In genomic region chr16:30670072-30670824, GRCh38 we compare ENCODE assay signal across 27 cellular contexts. TPM values are rescaled to one million over a fixed set of nuclear protein-coding genes. Genes with fewer than 3 reads are reported as not detected.
DNase-seq lines count a peak whose midpoint lies in the region; ATAC-seq and TF ChIP-seq lines count a peak whose summit lies in the region.
"Had no signal": no experiment of that assay in that cellular context is flagged by ENCODE, and none has a peak within 500 bp of the region (broad histone marks: within the 10 kb centered on the region; RNA-seq: fewer than 3 reads in every experiment).

No MANE protein-coding gene starts in this region.

- no peak overlapping the region for H3K9ac ChIP-seq in H9 (ENCODE audit: extremely low read depth, insufficient read length, low read length)
- H3K9ac ChIP-seq: KMS-11 had no signal

- peaks cover 45% of the 10 kb centered on the region for H3K36me3 ChIP-seq in A673 (ENCODE audit: insufficient read depth, low read length, poor library complexity, severe bottlenecking)
- H3K36me3 ChIP-seq in brain microvascular endothelial cell (replicated peaks) = peaks cover 56% of the 10 kb centered on the region
- H3K36me3 ChIP-seq in lung (ENCODE audit: control insufficient read depth in 2 of 2, insufficient read depth in 2 of 2, low read length in 2 of 2) = peaks cover 13 to 50% of the 10 kb centered on the region in 2 donors
- H3K36me3 ChIP-seq: uterus had no signal

- H3K27ac ChIP-seq in A673 (ENCODE audit: low read depth, low read length, poor library complexity, severe bottlenecking) = no peak overlapping the region
- H3K27ac ChIP-seq in H9 (ENCODE audit: insufficient read length, low read depth, low read length) = no peak overlapping the region
- H3K27ac ChIP-seq in brain microvascular endothelial cell = no peak overlapping the region
- no peak overlapping the region for H3K27ac ChIP-seq in lung (ENCODE audit: low read depth in 1 of 2, low read length in 1 of 2)
- H3K27ac ChIP-seq: ascending aorta, colonic mucosa, KMS-11, suprapubic skin, uterus had no signal

- H3K4me3 ChIP-seq in A673 (ENCODE audit: low read depth, low read length, poor library complexity, severe bottlenecking) = no peak overlapping the region
- no peak overlapping the region for H3K4me3 ChIP-seq in brain microvascular endothelial cell (ENCODE audit: low read depth, low read length)
- no peak overlapping the region for H3K4me3 ChIP-seq in lung
- H3K4me3 ChIP-seq: ascending aorta, colonic mucosa, spleen, suprapubic skin, uterus had no signal

- no peak overlapping the region for H2BK20ac ChIP-seq in H9 (ENCODE audit: low read depth, low read length, poor library complexity, severe bottlenecking)

- H2BK12ac ChIP-seq in H9 (ENCODE audit: insufficient read length, low read depth, low read length) = no peak overlapping the region

- no peak overlapping the region for H4K5ac ChIP-seq in H9 (ENCODE audit: insufficient read length, low read depth, low read length)

- no peak for TF ChIP-seq CTCF in A673 (conservative IDR thresholded peaks at IDR 0.05; ENCODE audit: low read depth, low read length)
- peak; percentile 17; the same call in 1 of the 3 replicates for TF ChIP-seq CTCF in H9 (conservative IDR thresholded peaks at IDR 0.05)
- peak; percentile 10 for TF ChIP-seq CTCF in brain microvascular endothelial cell (IDR thresholded peaks at IDR 0.05; ENCODE audit: low read depth, low read length, missing control alignments)
- TF ChIP-seq CTCF in lung (IDR thresholded peaks at IDR 0.05; ENCODE audit: control extremely low read depth, extremely low read depth) = no peak

- BruUV-seq in A673 (replicated peaks; lab: Mats Ljungman, UMichigan) = TSS peak; percentile 59

- H3K27me3 ChIP-seq in A673 (replicated peaks; ENCODE audit: insufficient read depth, low read depth, low read length, poor library complexity) (no peaks in the 10 kb centered on the region), H9 (ENCODE audit: insufficient read depth, low read length) (peaks cover 59% of the 10 kb centered on the region), brain microvascular endothelial cell (replicated peaks) (no peaks in the 10 kb centered on the region), lung (ENCODE audit: control insufficient read depth, insufficient read depth) (no peaks in the 10 kb centered on the region)
- H3K27me3 ChIP-seq: ascending aorta, colonic mucosa, spleen, suprapubic skin, uterus had no signal

- no peaks in the 10 kb centered on the region for H3K4me1 ChIP-seq in A673 (ENCODE audit: insufficient read depth, low read length, poor library complexity, severe bottlenecking)
- no peaks in the 10 kb centered on the region for H3K4me1 ChIP-seq in H9 (ENCODE audit: insufficient read depth, low read length)
- no peaks in the 10 kb centered on the region for H3K4me1 ChIP-seq in lung (ENCODE audit: control insufficient read depth in 2 of 2, insufficient read depth in 2 of 2, low read length in 2 of 2)
- H3K4me1 ChIP-seq: ascending aorta, colonic mucosa, suprapubic skin, uterus had no signal

- H3T11ph ChIP-seq in H9 (ENCODE audit: low read length) = no peak overlapping the region

- no peak overlapping the region for H3K18ac ChIP-seq in H9 (ENCODE audit: insufficient read length, low read depth, low read length)

- CTCF ChIA-PET in A673 (lab: Charles Lee) = no interaction called here

- no peak overlapping the region for H3K4me2 ChIP-seq in H9 (ENCODE audit: insufficient read depth, insufficient read length, low read length)
- H3K4me2 ChIP-seq: KMS-11 had no signal

- no peak overlapping the region for H3K56ac ChIP-seq in H9 (ENCODE audit: insufficient read length, low read depth, low read length)

- in situ Hi-C loops in brain microvascular endothelial cell (cut with HindIII; ENCODE audit: low pct_ligation_motif_present, low sequenced_read_pairs) = no loop called here

- DNase-seq in A673 (ENCODE audit: low spot score) = no peak
- no peak for DNase-seq in H9
- no peak for DNase-seq in brain microvascular endothelial cell
- DNase-seq in lung (ENCODE audit: low spot score) = no peak
- DNase-seq in central memory CD4-positive, alpha-beta T cell = no peak
- DNase-seq in occipital lobe (lab: John Stamatoyannopoulos, UW) = no peak
- DNase-seq in stimulated activated CD4-positive, alpha-beta T cell treated with anti-CD3 and anti-CD28 coated beads, Interleukin-12 subunit alpha, Interleukin-12 subunit beta, amount 100 ng/mL, for 4 hours = no peak
- no peak for DNase-seq in NCI-H1436 (lab: John Stamatoyannopoulos, UW)
- DNase-seq: ACHN; activated CD4-positive, alpha-beta T cell treated with anti-CD3 and anti-CD28 coated beads, Interleukin-2, amount 50 U/mL, for 48 hours; activated naive CD4-positive, alpha-beta T cell treated with anti-CD3 and anti-CD28 coated beads, Interleukin-2, amount 50 U/mL, for 16 hours; activated T-cell treated with anti-CD3 and anti-CD28 coated beads, Interleukin-2, amount 50 U/mL, for 1 hour; CD4-positive, CD25-positive, alpha-beta regulatory T cell; colonic mucosa; DMS153; hypothalamus; kidney; mesendoderm; NCI-H1048; NCI-H2029 treated with DMSO at 0.1 percent for 48 hours; NK-92 treated with Interleukin-12 subunit alpha and Interleukin-12 subunit beta, amount 100 ng/mL, for 24 hours; RPMI8226; spleen; uterus had no signal

- H3K79me1 ChIP-seq in H9 (ENCODE audit: insufficient read depth, low read depth, low read length, poor library complexity, severe bottlenecking) = no peaks in the 10 kb centered on the region

- H4K91ac ChIP-seq in H9 (ENCODE audit: insufficient read length, low read depth, low read length) = no peak overlapping the region

- H3K9me3 ChIP-seq in A673 (ENCODE audit: low read depth, low read length, poor library complexity, severe bottlenecking) (no peaks in the 10 kb centered on the region), H9 (ENCODE audit: control insufficient read depth, low read depth, low read length) (no peaks in the 10 kb centered on the region), lung (ENCODE audit: control insufficient read depth in 2 of 2, insufficient read depth in 1 of 2, low read length in 1 of 2) (no peaks in the 10 kb centered on the region)
- H3K9me3 ChIP-seq: ascending aorta, colonic mucosa, spleen, suprapubic skin, uterus had no signal

- H3K79me2 ChIP-seq in H9 (ENCODE audit: insufficient read depth, low read length) = no peaks in the 10 kb centered on the region

- H2BK15ac ChIP-seq in H9 (ENCODE audit: low read depth, low read length) = no peak overlapping the region

- H3K27ac Mint-ChIP-seq in H9 = no peak overlapping the region
- H3K27ac Mint-ChIP-seq: CD4-positive, CD25-positive, alpha-beta regulatory T cell had no signal

- peaks cover 16 to 37% (median 22%) of the 10 kb centered on the region in 3 experiments; a peak in 6 of 7 replicates for H3K36me3 Mint-ChIP-seq in H9 (ENCODE audit: insufficient read depth in 1 of 3, low read depth in 3 of 3)

- POLR2A ChIA-PET in A673 (lab: Charles Lee; ENCODE audit: low non-redundant PET) = interaction anchor here (0.6 kb wide), 1 partner anchor 106 kb away, joined by 3 read pairs; no protein-coding TSS in a partner anchor

- no peak overlapping the region for H3K4me3 Mint-ChIP-seq in H9
- H3K4me3 Mint-ChIP-seq: CD4-positive, CD25-positive, alpha-beta regulatory T cell had no signal

- no peak overlapping the region for H3K14ac ChIP-seq in H9 (ENCODE audit: insufficient read depth, low read length)

- no peak overlapping the region for H2BK5ac ChIP-seq in H9 (ENCODE audit: insufficient read length, low read length)

- H3K4ac ChIP-seq in H9 (ENCODE audit: low read depth, low read length) = no peak overlapping the region

- peak; percentile 27 for ATAC-seq in lung (ENCODE audit: insufficient read depth, low FRiP score)

- peaks cover 0 to 3% of the 10 kb centered on the region in 2 experiments; a peak in 2 of 5 replicates for H3K9me3 Mint-ChIP-seq in H9
- H3K9me3 Mint-ChIP-seq: CD4-positive, CD25-positive, alpha-beta regulatory T cell had no signal

- no peak overlapping the region for H4K8ac ChIP-seq in H9 (replicated peaks; ENCODE audit: insufficient read length, low read depth, low read length)

- no peaks in the 10 kb centered on the region for H3K4me1 Mint-ChIP-seq in H9

- H3K27me3 Mint-ChIP-seq in H9 (ENCODE audit: low read depth) = peaks cover 96% of the 10 kb centered on the region
- H3K27me3 Mint-ChIP-seq: CD4-positive, CD25-positive, alpha-beta regulatory T cell had no signal

- no peaks in the 10 kb centered on the region for H4K20me1 ChIP-seq in H9 (ENCODE audit: control insufficient read depth, insufficient read depth, insufficient read length)

- intact Hi-C loops in A673 (cut with micrococcal nuclease; ENCODE audit: unreplicated experiment) = no loop called here

- H2BK120ac ChIP-seq in H9 (ENCODE audit: low read depth, low read length, poor library complexity, severe bottlenecking) = no peak overlapping the region

- H2AK5ac ChIP-seq in H9 (ENCODE audit: insufficient read length, low read length) = no peak overlapping the region

- WGBS in H9 (ENCODE audit: extremely low coverage, insufficient read length, low lambda C conversion rate) = no CpG with 5 or more reads among the region's 12 CpGs
- 86 to 88% methylated on average over 12 of the region's 12 CpGs for WGBS in lung, 2 donors

- H3K23me2 ChIP-seq in H9 (ENCODE audit: insufficient read length, low read depth, low read length, poor library complexity, severe bottlenecking) = peaks cover 5% of the 10 kb centered on the region

- H2AFZ ChIP-seq in H9 (ENCODE audit: low read length) = no peak overlapping the region

- no peak overlapping the region for H3K23ac ChIP-seq in H9 (ENCODE audit: insufficient read length, low read depth, low read length)

RNA-seq across cellular contexts. Expression of gene FBRS, which starts 12.0 kb away (rescaled TPM):
- total RNA-seq in A673 (2021) (71.2 and 79.9 TPM in 2 replicates), H9 (2021) (12.6 and 16.8 TPM in 2 replicates), lung (10 to 100 TPM; 32.1 to 80.8 TPM), occipital lobe (11.5 TPM)
- polyA plus RNA-seq in lung = 10 to 100 TPM; 55.4 to 55.7 TPM

RNA-seq across cellular contexts. Expression of gene PRR14, which starts 19.5 kb away (rescaled TPM):
- total RNA-seq in A673 (2021) (35.7 and 44.6 TPM in 2 replicates), H9 (2021) (11.6 and 13.6 TPM in 2 replicates), lung (10 to 100 TPM; 16.0 to 60.3 TPM), occipital lobe (9.2 TPM)
- 10 to 100 TPM; 44.7 to 63.2 TPM for polyA plus RNA-seq in lung

RNA-seq across cellular contexts. Expression of gene SRCAP, which starts 28.7 kb away (rescaled TPM):
- 86.2 and 104 TPM in 2 replicates for total RNA-seq in A673 (2021)
- total RNA-seq in H9 (2021) = 63.1 and 65.5 TPM in 2 replicates
- 10 to 100 TPM; 45.9 to 61.0 TPM for total RNA-seq in lung
- polyA plus RNA-seq in lung = 10 to 100 TPM; 13.4 to 16.7 TPM
- total RNA-seq in occipital lobe = 21.7 TPM

Comparison
In these comparisons a context has a peak if more than half of its experiments do, and no peak if none do; other contexts are left out.
1. CTCF ChIP-seq: peak in H9 (single experiment) and brain microvascular endothelial cell (single experiment); none in A673 (single experiment) and lung (single experiment).